Comparison of ENCODE assay signal across 19 cellular contexts in the genomic region with DNA sequence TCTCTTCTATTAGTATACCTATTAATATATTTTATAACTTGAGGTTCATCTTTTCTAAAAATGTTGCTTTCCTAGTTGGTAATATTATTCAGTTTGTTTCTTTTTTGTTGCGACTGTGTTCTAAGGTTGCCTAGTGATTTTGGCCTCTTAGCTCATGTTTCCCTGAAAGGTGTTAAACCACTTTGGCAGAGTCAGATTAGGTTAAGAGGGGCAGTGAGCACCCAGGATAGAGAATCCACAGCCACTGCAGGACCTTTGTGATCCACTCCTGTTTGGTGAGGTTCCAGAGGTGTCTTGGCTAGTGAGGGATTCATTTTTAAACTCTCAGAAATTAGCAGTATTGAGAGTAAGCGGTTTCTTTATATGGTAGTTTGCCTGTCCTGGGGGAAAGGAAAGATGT. TPM values are rescaled to one million over a fixed set of nuclear protein-coding genes. Genes with fewer than 3 reads are reported as not detected.
DNase-seq lines count a peak whose midpoint lies in the region; ATAC-seq and TF ChIP-seq lines count a peak whose summit lies in the region.
"Had no signal": no experiment of that assay in that cellular context is flagged by ENCODE, and none has a peak within 500 bp of the region (broad histone marks: within the 10 kb centered on the region; RNA-seq: fewer than 3 reads in every experiment).

No MANE protein-coding gene starts in this region.

- POLR2A ChIA-PET in CD8-positive, alpha-beta memory T cell (lab: Charles Lee): interaction anchor here (0.7 to 1.0 kb wide), 5 partner anchors 9 to 82 kb away, joined by 4 to 8 read pairs (median 5); no protein-coding TSS in a partner anchor
- POLR2A ChIA-PET in activated naive CD8-positive, alpha-beta T cell treated with anti-CD3 and anti-CD28 coated beads, Interleukin-2, amount 10 ng/mL, durations not matched to agents 7 days and 5 days (lab: Charles Lee): interaction anchor here (1.9 kb wide), 1 partner anchor 108 kb away, joined by 5 read pairs; no protein-coding TSS in a partner anchor

- peak overlapping the region; percentile 72 for H3K27ac ChIP-seq in CD8-positive, alpha-beta memory T cell (ENCODE audit: low read depth, low read length)
- H3K27ac ChIP-seq: BLaER1, cardiac muscle cell, KMS-11, WERI-Rb-1 had no signal

- H3K27me3 ChIP-seq in CD8-positive, alpha-beta memory T cell (ENCODE audit: insufficient read depth, low read length, poor library complexity, severe bottlenecking): no peaks in the 10 kb centered on the region
- H3K27me3 ChIP-seq: BLaER1, cardiac muscle cell, heart right ventricle had no signal

- intact Hi-C loops in activated CD4-positive, alpha-beta T cell treated with anti-CD3 and anti-CD28 coated beads, Interleukin-2, amount 10 ng/mL, durations not matched to agents 24 days and 14 days (cut with micrococcal nuclease): no loop called here
- intact Hi-C loops in natural killer cell (cut with micrococcal nuclease): loop anchor here (1.0 to 5.0 kb wide), 3 partner anchors 84 to 186 kb away; no protein-coding TSS in a partner anchor

- peak; percentile 59 for DNase-seq in activated CD4-positive, alpha-beta T cell treated with anti-CD3 and anti-CD28 coated beads, Interleukin-2, amount 10 ng/mL, durations not matched to agents 24 days and 14 days
- no peak for DNase-seq in activated CD4-positive, alpha-beta T cell treated with anti-CD3 and anti-CD28 coated beads, Interleukin-2, amount 50 U/mL, for 1 hour
- peak in 3 of 5 donors; percentile 21 to 73 (median 65) for DNase-seq in CD8-positive, alpha-beta memory T cell
- no peak for DNase-seq in activated naive CD8-positive, alpha-beta T cell treated with anti-CD3 and anti-CD28 coated beads, Interleukin-2, amount 10 ng/mL, durations not matched to agents 7 days and 5 days
- peak; percentile 39 for DNase-seq in natural killer cell
- no peak for DNase-seq in glutamatergic neuron
- DNase-seq in HuH-7 (ENCODE audit: low spot score): no peak
- no peak for DNase-seq in NCI-H1048 (lab: John Stamatoyannopoulos, UW)
- DNase-seq: effector memory CD4-positive, alpha-beta T cell; heart right ventricle; NCI-H2081 treated with DMSO at 0.1 percent for 48 hours; NCI-H524; SHP77; WERI-Rb-1 had no signal

- H3K4me3 Mint-ChIP-seq in activated CD4-positive, alpha-beta T cell treated with anti-CD3 and anti-CD28 coated beads, Interleukin-2, amount 10 ng/mL, durations not matched to agents 24 days and 14 days: no peak overlapping the region
- H3K4me3 Mint-ChIP-seq in CD8-positive, alpha-beta memory T cell: peak overlapping the region; percentile 46 to 81 (median 64)
- H3K4me3 Mint-ChIP-seq in activated naive CD8-positive, alpha-beta T cell treated with anti-CD3 and anti-CD28 coated beads, Interleukin-2, amount 10 ng/mL, durations not matched to agents 7 days and 5 days: no peak overlapping the region
- H3K4me3 Mint-ChIP-seq in natural killer cell: peak overlapping the region; percentile 73
- no peak overlapping the region for H3K4me3 Mint-ChIP-seq in glutamatergic neuron (ENCODE audit: unreplicated experiment)

- peak overlapping the region; percentile 69 for H3K27ac Mint-ChIP-seq in activated CD4-positive, alpha-beta T cell treated with anti-CD3 and anti-CD28 coated beads, Interleukin-2, amount 10 ng/mL, durations not matched to agents 24 days and 14 days
- H3K27ac Mint-ChIP-seq in CD8-positive, alpha-beta memory T cell: peak overlapping the region; percentile 93 to 99 (median 99)
- H3K27ac Mint-ChIP-seq in activated naive CD8-positive, alpha-beta T cell treated with anti-CD3 and anti-CD28 coated beads, Interleukin-2, amount 10 ng/mL, durations not matched to agents 7 days and 5 days: peak overlapping the region; percentile 17
- peak overlapping the region; percentile 85 to 91 for H3K27ac Mint-ChIP-seq in natural killer cell
- H3K27ac Mint-ChIP-seq in glutamatergic neuron (ENCODE audit: unreplicated experiment): no peak overlapping the region

- no peak for TF ChIP-seq CTCF in natural killer cell (IDR thresholded peaks at IDR 0.05)
- no peak for TF ChIP-seq CTCF in glutamatergic neuron (IDR thresholded peaks at IDR 0.05; ENCODE audit: partially characterized antibody, unreplicated experiment)

- no peaks in the 10 kb centered on the region for H3K36me3 ChIP-seq in CD8-positive, alpha-beta memory T cell (ENCODE audit: insufficient read depth, low read length)
- H3K36me3 ChIP-seq: cardiac muscle cell had no signal

- H3K27me3 Mint-ChIP-seq in activated CD4-positive, alpha-beta T cell treated with anti-CD3 and anti-CD28 coated beads, Interleukin-2, amount 10 ng/mL, durations not matched to agents 24 days and 14 days: no peaks in the 10 kb centered on the region
- H3K27me3 Mint-ChIP-seq in CD8-positive, alpha-beta memory T cell: no peaks in the 10 kb centered on the region
- H3K27me3 Mint-ChIP-seq in activated naive CD8-positive, alpha-beta T cell treated with anti-CD3 and anti-CD28 coated beads, Interleukin-2, amount 10 ng/mL, durations not matched to agents 7 days and 5 days: no peaks in the 10 kb centered on the region
- no peaks in the 10 kb centered on the region for H3K27me3 Mint-ChIP-seq in natural killer cell (ENCODE audit: low read depth in 2 of 2)
- peaks cover 2% of the 10 kb centered on the region for H3K27me3 Mint-ChIP-seq in glutamatergic neuron (ENCODE audit: unreplicated experiment)

- peaks cover 58% of the 10 kb centered on the region for H3K4me1 Mint-ChIP-seq in activated CD4-positive, alpha-beta T cell treated with anti-CD3 and anti-CD28 coated beads, Interleukin-2, amount 10 ng/mL, durations not matched to agents 24 days and 14 days
- H3K4me1 Mint-ChIP-seq in CD8-positive, alpha-beta memory T cell: peaks cover 79 to 92% (median 92%) of the 10 kb centered on the region in 3 donors
- peaks cover 62% of the 10 kb centered on the region for H3K4me1 Mint-ChIP-seq in activated naive CD8-positive, alpha-beta T cell treated with anti-CD3 and anti-CD28 coated beads, Interleukin-2, amount 10 ng/mL, durations not matched to agents 7 days and 5 days
- H3K4me1 Mint-ChIP-seq in natural killer cell: peaks cover 59 to 65% of the 10 kb centered on the region in 2 donors
- H3K4me1 Mint-ChIP-seq in glutamatergic neuron (ENCODE audit: low read depth, unreplicated experiment): no peaks in the 10 kb centered on the region

- CTCF ChIA-PET in CD8-positive, alpha-beta memory T cell (lab: Charles Lee): interaction anchor here (0.7 to 15.1 kb wide), 10 partner anchors 32 to 168 kb away, joined by 3 to 276 read pairs (median 50); partner anchors contain the start of genes GPR183 and UBAC2

- H3K9me3 Mint-ChIP-seq in activated CD4-positive, alpha-beta T cell treated with anti-CD3 and anti-CD28 coated beads, Interleukin-2, amount 10 ng/mL, durations not matched to agents 24 days and 14 days: peaks cover 6% of the 10 kb centered on the region
- peaks cover 0 to 2% (median 2%) of the 10 kb centered on the region in 5 donors for H3K9me3 Mint-ChIP-seq in CD8-positive, alpha-beta memory T cell
- H3K9me3 Mint-ChIP-seq in activated naive CD8-positive, alpha-beta T cell treated with anti-CD3 and anti-CD28 coated beads, Interleukin-2, amount 10 ng/mL, durations not matched to agents 7 days and 5 days: peaks cover 4% of the 10 kb centered on the region
- peaks cover 0 to 2% of the 10 kb centered on the region in 2 donors for H3K9me3 Mint-ChIP-seq in natural killer cell
- no peaks in the 10 kb centered on the region for H3K9me3 Mint-ChIP-seq in glutamatergic neuron (ENCODE audit: unreplicated experiment)

- no peak overlapping the region for H3K4me3 ChIP-seq in CD8-positive, alpha-beta memory T cell (ENCODE audit: low read length)
- H3K4me3 ChIP-seq: BLaER1, cardiac muscle cell, heart right ventricle had no signal

- peaks cover 40% of the 10 kb centered on the region for H3K36me3 Mint-ChIP-seq in activated CD4-positive, alpha-beta T cell treated with anti-CD3 and anti-CD28 coated beads, Interleukin-2, amount 10 ng/mL, durations not matched to agents 24 days and 14 days (ENCODE audit: low read depth)
- H3K36me3 Mint-ChIP-seq in CD8-positive, alpha-beta memory T cell: peaks cover 0 to 30% (median 12%) of the 10 kb centered on the region in 3 donors
- peaks cover 34% of the 10 kb centered on the region for H3K36me3 Mint-ChIP-seq in activated naive CD8-positive, alpha-beta T cell treated with anti-CD3 and anti-CD28 coated beads, Interleukin-2, amount 10 ng/mL, durations not matched to agents 7 days and 5 days
- no peaks in the 10 kb centered on the region for H3K36me3 Mint-ChIP-seq in natural killer cell
- no peaks in the 10 kb centered on the region for H3K36me3 Mint-ChIP-seq in glutamatergic neuron (ENCODE audit: unreplicated experiment)

- no peaks in the 10 kb centered on the region for H3K9me3 ChIP-seq in CD8-positive, alpha-beta memory T cell (ENCODE audit: low read length)

- peaks cover 75% of the 10 kb centered on the region for H3K4me1 ChIP-seq in CD8-positive, alpha-beta memory T cell (ENCODE audit: insufficient read depth, low read length)

- no peak for ATAC-seq in activated naive CD8-positive, alpha-beta T cell treated with anti-CD3 and anti-CD28 coated beads, Interleukin-2, amount 10 ng/mL, durations not matched to agents 7 days and 5 days (ENCODE audit: low read depth)
- ATAC-seq in natural killer cell: peak; percentile 78 to 86 (median 83)

RNA-seq across cellular contexts. Expression of gene GPR18, which starts 14.9 kb away (rescaled TPM):
- total RNA-seq in activated CD4-positive, alpha-beta T cell treated with anti-CD3 and anti-CD28 coated beads, Interleukin-2, amount 10 ng/mL, durations not matched to agents 24 days and 14 days: 5.9 and 6.3 TPM in 2 replicates
- total RNA-seq in CD8-positive, alpha-beta memory T cell: 10 to 100 TPM; 15.2 to 16.2 TPM
- polyA plus RNA-seq in CD8-positive, alpha-beta memory T cell: 32.4 TPM
- total RNA-seq in activated naive CD8-positive, alpha-beta T cell treated with anti-CD3 and anti-CD28 coated beads, Interleukin-2, amount 10 ng/mL, durations not matched to agents 7 days and 5 days: 10 to 100 TPM; 25.5 to 25.9 TPM
- 10 to 100 TPM; 11.4 to 41.7 (median 25.5) TPM for total RNA-seq in natural killer cell
- not detected for total RNA-seq in glutamatergic neuron (ENCODE audit: unreplicated experiment)
- total RNA-seq: cardiac muscle cell, lung microvascular endothelial cell, temporal lobe had no signal
- polyA plus RNA-seq: heart right ventricle had no signal

RNA-seq across cellular contexts. Expression of gene GPR183, which starts 34.1 kb away (rescaled TPM):
- total RNA-seq in activated CD4-positive, alpha-beta T cell treated with anti-CD3 and anti-CD28 coated beads, Interleukin-2, amount 10 ng/mL, durations not matched to agents 24 days and 14 days: 36.8 and 37.1 TPM in 2 replicates
- total RNA-seq in CD8-positive, alpha-beta memory T cell: 10 to 100 TPM; 61.5 to 62.8 TPM
- polyA plus RNA-seq in CD8-positive, alpha-beta memory T cell: 232 TPM
- 10 to 100 TPM; 36.4 to 44.9 TPM for total RNA-seq in activated naive CD8-positive, alpha-beta T cell treated with anti-CD3 and anti-CD28 coated beads, Interleukin-2, amount 10 ng/mL, durations not matched to agents 7 days and 5 days
- total RNA-seq in natural killer cell: 10 to 100 TPM; 20.0 to 47.0 (median 41.1) TPM
- total RNA-seq in glutamatergic neuron (ENCODE audit: unreplicated experiment): not detected

Comparison
In these comparisons a context has a peak if more than half of its experiments do, and no peak if none do; other contexts are left out.
1. DNase-seq: peak in activated CD4-positive, alpha-beta T cell treated with anti-CD3 and anti-CD28 coated beads, Interleukin-2, amount 10 ng/mL, durations not matched to agents 24 days and 14 days (single experiment), CD8-positive, alpha-beta memory T cell (3 of 5) and natural killer cell (single experiment); none in activated CD4-positive, alpha-beta T cell treated with anti-CD3 and anti-CD28 coated beads, Interleukin-2, amount 50 U/mL, for 1 hour (single experiment), activated naive CD8-positive, alpha-beta T cell treated with anti-CD3 and anti-CD28 coated beads, Interleukin-2, amount 10 ng/mL, durations not matched to agents 7 days and 5 days (single experiment), glutamatergic neuron (single experiment), HuH-7 (single experiment) and NCI-H1048 (single experiment).
2. H3K4me3 Mint-ChIP-seq: peak in CD8-positive, alpha-beta memory T cell (7 of 7) and natural killer cell (single experiment); none in activated CD4-positive, alpha-beta T cell treated with anti-CD3 and anti-CD28 coated beads, Interleukin-2, amount 10 ng/mL, durations not matched to agents 24 days and 14 days (single experiment), activated naive CD8-positive, alpha-beta T cell treated with anti-CD3 and anti-CD28 coated beads, Interleukin-2, amount 10 ng/mL, durations not matched to agents 7 days and 5 days (single experiment) and glutamatergic neuron (single experiment).
3. RNA of gene GPR183, which starts 34.1 kb away (total RNA-seq): 61.5 to 62.8 TPM in CD8-positive, alpha-beta memory T cell, 36.4 to 44.9 TPM in activated naive CD8-positive, alpha-beta T cell treated with anti-CD3 and anti-CD28 coated beads, Interleukin-2, amount 10 ng/mL, durations not matched to agents 7 days and 5 days, 20.0 to 47.0 TPM in natural killer cell and 36.8 to 37.1 TPM in activated CD4-positive, alpha-beta T cell treated with anti-CD3 and anti-CD28 coated beads, Interleukin-2, amount 10 ng/mL, durations not matched to agents 24 days and 14 days; not detected in glutamatergic neuron (single experiment); every median in the first group is over 10 times any median in the second.